Comparison of ENCODE assay signal across 1 cellular context in the genomic region with DNA sequence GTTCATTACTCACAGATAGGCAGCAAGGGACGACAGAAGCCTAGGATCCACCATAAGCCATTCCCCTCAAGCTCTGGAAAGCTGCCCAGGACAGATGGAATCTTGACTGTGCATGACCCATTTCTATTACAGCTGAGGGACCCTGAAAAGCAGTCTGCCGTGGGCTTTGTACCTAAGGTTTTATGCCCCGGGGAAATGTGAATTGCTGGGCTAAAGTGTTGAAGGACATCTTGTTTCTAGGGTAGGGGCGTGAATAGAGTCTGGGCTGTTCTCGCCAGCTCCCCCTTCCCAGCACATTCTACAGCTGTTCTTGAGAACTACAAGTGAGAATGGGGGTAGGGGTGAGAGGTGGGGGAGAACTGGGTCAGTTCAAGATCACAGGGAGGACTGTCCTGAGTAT.
TF ChIP-seq lines count a peak whose summit lies in the region.

No MANE protein-coding gene starts in this region.

TF ChIP-seq in HepG2, 621 proteins besides CTCF, POLR2A, EP300 and RAD21:
- TF ChIP-seq, protein P1, sequence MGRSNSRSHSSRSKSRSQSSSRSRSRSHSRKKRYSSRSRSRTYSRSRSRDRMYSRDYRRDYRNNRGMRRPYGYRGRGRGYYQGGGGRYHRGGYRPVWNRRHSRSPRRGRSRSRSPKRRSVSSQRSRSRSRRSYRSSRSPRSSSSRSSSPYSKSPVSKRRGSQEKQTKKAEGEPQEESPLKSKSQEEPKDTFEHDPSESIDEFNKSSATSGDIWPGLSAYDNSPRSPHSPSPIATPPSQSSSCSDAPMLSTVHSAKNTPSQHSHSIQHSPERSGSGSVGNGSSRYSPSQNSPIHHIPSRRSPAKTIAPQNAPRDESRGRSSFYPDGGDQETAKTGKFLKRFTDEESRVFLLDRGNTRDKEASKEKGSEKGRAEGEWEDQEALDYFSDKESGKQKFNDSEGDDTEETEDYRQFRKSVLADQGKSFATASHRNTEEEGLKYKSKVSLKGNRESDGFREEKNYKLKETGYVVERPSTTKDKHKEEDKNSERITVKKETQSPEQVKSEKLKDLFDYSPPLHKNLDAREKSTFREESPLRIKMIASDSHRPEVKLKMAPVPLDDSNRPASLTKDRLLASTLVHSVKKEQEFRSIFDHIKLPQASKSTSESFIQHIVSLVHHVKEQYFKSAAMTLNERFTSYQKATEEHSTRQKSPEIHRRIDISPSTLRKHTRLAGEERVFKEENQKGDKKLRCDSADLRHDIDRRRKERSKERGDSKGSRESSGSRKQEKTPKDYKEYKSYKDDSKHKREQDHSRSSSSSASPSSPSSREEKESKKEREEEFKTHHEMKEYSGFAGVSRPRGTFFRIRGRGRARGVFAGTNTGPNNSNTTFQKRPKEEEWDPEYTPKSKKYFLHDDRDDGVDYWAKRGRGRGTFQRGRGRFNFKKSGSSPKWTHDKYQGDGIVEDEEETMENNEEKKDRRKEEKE (IDR thresholded peaks at IDR 0.05) = no peak
- peak; percentile 100 for TF ChIP-seq ZNF224 (CRISPR knock-in tag; IDR thresholded peaks at IDR 0.05)
